ENCODE assay signal across 17 cellular contexts in the genomic region with DNA sequence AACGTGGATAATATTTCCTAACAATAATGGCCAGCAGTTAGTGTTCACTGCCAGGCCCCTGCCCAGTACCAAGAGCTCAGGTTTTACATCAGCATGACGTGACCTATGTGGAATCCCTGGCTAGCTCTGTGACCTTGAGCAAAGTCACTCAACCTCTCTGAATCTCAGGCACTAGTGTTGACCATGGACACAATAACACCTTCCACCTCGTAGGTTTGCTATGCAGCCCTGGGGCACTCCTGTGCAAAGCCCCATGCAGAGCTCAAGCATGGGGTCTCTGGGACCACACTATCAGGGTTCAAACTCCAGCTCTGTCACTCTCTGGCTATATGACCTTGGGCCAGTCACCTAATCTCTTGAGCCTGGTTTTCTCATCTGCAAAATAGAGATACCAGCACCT. TPM values are rescaled to one million over a fixed set of nuclear protein-coding genes. Genes with fewer than 3 reads are reported as not detected.
DNase-seq lines count a peak whose midpoint lies in the region; ATAC-seq, FAIRE-seq and TF ChIP-seq lines count a peak whose summit lies in the region.
"Had no signal": no experiment of that assay in that cellular context is flagged by ENCODE, and none has a peak within 500 bp of the region (broad histone marks: within the 10 kb centered on the region; RNA-seq: fewer than 3 reads in every experiment).

No MANE protein-coding gene starts in this region.

- H3K9ac ChIP-seq in endodermal cell (ENCODE audit: extremely low read depth, low read length, poor library complexity, severe bottlenecking) (no peak overlapping the region), parathyroid adenoma (no peak overlapping the region)

- H3K36me3 ChIP-seq in WERI-Rb-1 (no peaks in the 10 kb centered on the region), bronchial epithelial cell (ENCODE audit: control insufficient read depth, insufficient read depth, low read length) (no peaks in the 10 kb centered on the region), endodermal cell (ENCODE audit: control insufficient read depth, insufficient read depth, low read length) (no peaks in the 10 kb centered on the region), parathyroid adenoma (ENCODE audit: control insufficient read depth, insufficient read depth, low read length) (no peaks in the 10 kb centered on the region)

- FAIRE-seq in bronchial epithelial cell (lab: Jason Lieb, UNC): peak; percentile 32
- FAIRE-seq: A204.1, GM12892 had no signal

- no peaks in the 10 kb centered on the region for H3K4me1 Mint-ChIP-seq in endodermal cell
- H3K4me1 Mint-ChIP-seq: B cell; CD4-positive, alpha-beta memory T cell had no signal

- ATAC-seq in GM19452 (IDR thresholded peaks at IDR 0.05; ENCODE audit: unreplicated experiment): no peak

- H3K27ac ChIP-seq in WERI-Rb-1 (peak overlapping the region; percentile 9), endodermal cell (ENCODE audit: low read depth, low read length) (peak overlapping the region; percentile 75), parathyroid adenoma (no peak overlapping the region)
- H3K27ac ChIP-seq: HL-60 had no signal

- no peak overlapping the region for H3K4me3 Mint-ChIP-seq in endodermal cell
- H3K4me3 Mint-ChIP-seq: B cell; CD4-positive, alpha-beta memory T cell; HFFc6 had no signal

- 73 to 87% methylated on average over 3 of the region's 3 CpGs for WGBS in endodermal cell (ENCODE audit: insufficient coverage in 1 of 2, insufficient read length in 1 of 2), 2 experiments

- H3K36me3 Mint-ChIP-seq in endodermal cell (ENCODE audit: low read depth): no peaks in the 10 kb centered on the region

- H3K4me2 ChIP-seq in parathyroid adenoma (ENCODE audit: low read length): no peak overlapping the region

- H3K27me3 ChIP-seq in WERI-Rb-1 (ENCODE audit: insufficient read depth, low read depth, severe bottlenecking) (no peaks in the 10 kb centered on the region), bronchial epithelial cell (ENCODE audit: control insufficient read depth, insufficient read depth, low read length) (no peaks in the 10 kb centered on the region), endodermal cell (ENCODE audit: control insufficient read depth, insufficient read depth, low read length, poor library complexity, severe bottlenecking) (no peaks in the 10 kb centered on the region), parathyroid adenoma (ENCODE audit: control insufficient read depth, insufficient read depth, low read length) (no peaks in the 10 kb centered on the region)

- H3K4me3 ChIP-seq in WERI-Rb-1 (ENCODE audit: low read depth, low read length) (no peak overlapping the region), bronchial epithelial cell (ENCODE audit: low read depth, low read length) (no peak overlapping the region), endodermal cell (ENCODE audit: low read length) (no peak overlapping the region), parathyroid adenoma (ENCODE audit: low read depth, low read length) (no peak overlapping the region)

- no peaks in the 10 kb centered on the region for H3K4me1 ChIP-seq in endodermal cell (ENCODE audit: control insufficient read depth, insufficient read depth, low read length)
- H3K4me1 ChIP-seq in parathyroid adenoma: no peaks in the 10 kb centered on the region

- H3K27ac Mint-ChIP-seq in endodermal cell: no peak overlapping the region
- H3K27ac Mint-ChIP-seq: B cell; CD4-positive, alpha-beta memory T cell; HFFc6 had no signal

- H3K9me3 ChIP-seq in WERI-Rb-1 (ENCODE audit: severe bottlenecking): no peaks in the 10 kb centered on the region
- peaks cover 13% of the 10 kb centered on the region for H3K9me3 ChIP-seq in endodermal cell (ENCODE audit: control insufficient read depth, low read length)
- H3K9me3 ChIP-seq in parathyroid adenoma (ENCODE audit: control insufficient read depth, low read length): no peaks in the 10 kb centered on the region

- H3K9me3 Mint-ChIP-seq in endodermal cell: peaks cover 14% of the 10 kb centered on the region

- DNase-seq in WERI-Rb-1 (no peak), bronchial epithelial cell (ENCODE audit: low read depth) (no peak), endodermal cell (peak; percentile 24), DMS53 treated with DMSO at 0.1 percent for 48 hours (lab: John Stamatoyannopoulos, UW; ENCODE audit: unreplicated experiment) (no peak), putamen (ENCODE audit: low spot score) (no peak)
- DNase-seq: CD4-positive, alpha-beta memory T cell; DMS79 treated with DMSO at 0.1 percent for 48 hours; EL; GDM1; HCEC 1CT; HFFc6 had no signal

- H3K79me2 ChIP-seq in parathyroid adenoma: no peaks in the 10 kb centered on the region

- peak overlapping the region; percentile 7 for H2AFZ ChIP-seq in parathyroid adenoma

- TF ChIP-seq CTCF in WERI-Rb-1 (IDR thresholded peaks at IDR 0.05; ENCODE audit: low read depth, low read length): no peak
- TF ChIP-seq CTCF in bronchial epithelial cell (IDR thresholded peaks at IDR 0.05; ENCODE audit: insufficient read depth, low read length, severe bottlenecking): no peak
- no peak for TF ChIP-seq CTCF in endodermal cell (conservative IDR thresholded peaks at IDR 0.05)
- TF ChIP-seq CTCF in parathyroid adenoma (IDR thresholded peaks at IDR 0.05): no peak

- peaks cover 42% of the 10 kb centered on the region for H3K27me3 Mint-ChIP-seq in endodermal cell (ENCODE audit: insufficient read depth)

RNA-seq across cellular contexts. Expression of gene MSX1, which starts 38.7 kb away (rescaled TPM):
- total RNA-seq in bronchial epithelial cell (under 0.01 and 0.26 TPM in 2 replicates), endodermal cell (1 to 10 TPM in 1 of 2 donors, under 1 TPM in 1; 0.46 to 1.3 TPM)
- polyA plus RNA-seq in endodermal cell (2013, experiment 1 of 2): 60.2 TPM
- 43.4 TPM for polyA plus RNA-seq in endodermal cell (2013, experiment 2 of 2)
- total RNA-seq: B cell; CD4-positive, alpha-beta memory T cell had no signal
- polyA plus RNA-seq: CD4-positive, alpha-beta memory T cell had no signal
